Comparison of ENCODE assay signal across 8 cellular contexts in genomic region chr12:53219116-53219955, GRCh38. TPM values are rescaled to one million over a fixed set of nuclear protein-coding genes. Genes with fewer than 3 reads are reported as not detected.
DNase-seq lines count a peak whose midpoint lies in the region; TF ChIP-seq lines count a peak whose summit lies in the region.

No MANE protein-coding gene starts in this region.

- peaks cover 37% of the 10 kb centered on the region for H3K79me2 ChIP-seq in ACC112 (ENCODE audit: control insufficient read depth, insufficient read depth, low read length, unreplicated experiment)

- H3K27ac ChIP-seq in ACC112 (ENCODE audit: low read depth, low read length) (peak overlapping the region; percentile 75), brain microvascular endothelial cell (peak overlapping the region; percentile 71), liver (ENCODE audit: low read depth in 1 of 2, low read length in 2 of 2) (peak overlapping the region; percentile 39 to 98)

- peak overlapping the region in 1 of 2 donors; percentile 28 for H3K9ac ChIP-seq in liver (ENCODE audit: low read depth in 1 of 2, low read length in 2 of 2)

- DNase-seq in H7 (no peak), SW480 (ENCODE audit: low spot score) (peak; percentile 65), brain microvascular endothelial cell (peak; percentile 52), NCI-H128 (lab: John Stamatoyannopoulos, UW; ENCODE audit: unreplicated experiment) (no peak), T-helper 9 cell (no peak)
- DNase-seq in stimulated activated CD8-positive, alpha-beta memory T cell treated with anti-CD3 and anti-CD28 coated beads, Interleukin-12 subunit alpha, Interleukin-12 subunit beta, amount 100 ng/mL, for 1 hour (ENCODE audit: low read depth) = peak; percentile 48

- 36% methylated on average over 32 of the region's 32 CpGs for WGBS in liver

- in situ Hi-C loops in brain microvascular endothelial cell (cut with HindIII; ENCODE audit: low pct_ligation_motif_present, low sequenced_read_pairs) = no loop called here

- H3K4me1 ChIP-seq in ACC112 (ENCODE audit: control insufficient read depth, insufficient read depth, low read length, unreplicated experiment) (peaks cover 53% of the 10 kb centered on the region), liver (ENCODE audit: control insufficient read depth in 4 of 4, insufficient read depth in 4 of 4, low read length in 3 of 4) (peaks cover 0 to 29% (median 10%) of the 10 kb centered on the region in 4 donors)

- H2AFZ ChIP-seq in ACC112 (ENCODE audit: low read length, unreplicated experiment) = peak overlapping the region; percentile 43

- H3K27me3 ChIP-seq in ACC112 (ENCODE audit: insufficient read depth, low read length) (no peaks in the 10 kb centered on the region), H7 (ENCODE audit: control insufficient read depth, insufficient read depth, low read length) (peaks cover 15% of the 10 kb centered on the region), brain microvascular endothelial cell (replicated peaks) (no peaks in the 10 kb centered on the region), liver (ENCODE audit: control insufficient read depth in 4 of 4, insufficient read depth in 4 of 4, low read length in 3 of 4) (no peaks in the 10 kb centered on the region)

- H3K4me3 ChIP-seq in ACC112 (ENCODE audit: low read depth, low read length) (peak overlapping the region; percentile 98), H7 (ENCODE audit: insufficient read depth, low read depth, low read length) (peak overlapping the region; percentile 67), brain microvascular endothelial cell (ENCODE audit: low read depth, low read length) (peak overlapping the region; percentile 85), liver (ENCODE audit: low read depth in 1 of 3, low read length in 3 of 3) (peak overlapping the region in 2 of 3 donors; percentile 52 to 57)

- TF ChIP-seq CTCF in brain microvascular endothelial cell (IDR thresholded peaks at IDR 0.05; ENCODE audit: low read depth, low read length, missing control alignments) (no peak), liver (IDR thresholded peaks at IDR 0.05; ENCODE audit: low read depth, low read length, missing input control) (no peak)

- no peaks in the 10 kb centered on the region for H3K9me3 ChIP-seq in liver (ENCODE audit: control insufficient read depth in 4 of 4, low read length in 3 of 4)

- H3K36me3 ChIP-seq in ACC112 (ENCODE audit: insufficient read depth, low read length) = no peaks in the 10 kb centered on the region
- H3K36me3 ChIP-seq in H7 (replicated peaks; ENCODE audit: control insufficient read depth, insufficient read depth, low read length) = peaks cover under 1% of the 10 kb centered on the region; the same call in 1 of the 2 replicates
- H3K36me3 ChIP-seq in brain microvascular endothelial cell (replicated peaks) = peaks cover 5% of the 10 kb centered on the region
- H3K36me3 ChIP-seq in liver (ENCODE audit: control insufficient read depth in 4 of 4, insufficient read depth in 3 of 4, low read depth in 1 of 4, low read length in 3 of 4) = no peaks in the 10 kb centered on the region

- no peak for TF ChIP-seq RAD21 in liver (IDR thresholded peaks at IDR 0.05)

TF ChIP-seq in liver, 16 proteins besides CTCF, POLR2A, EP300 and RAD21:
- TF ChIP-seq HNF4G (IDR thresholded peaks at IDR 0.05) (no peak), GABPA (IDR thresholded peaks at IDR 0.05 in 1 of 2, conservative IDR thresholded peaks at IDR 0.05 in 1 of 2) (no peak), JUND (IDR thresholded peaks at IDR 0.05) (no peak), SP1 (IDR thresholded peaks at IDR 0.05) (no peak), NR2F2 (IDR thresholded peaks at IDR 0.05) (no peak), MAX (IDR thresholded peaks at IDR 0.05) (no peak), YY1 (IDR thresholded peaks at IDR 0.05) (no peak), RXRA (IDR thresholded peaks at IDR 0.05) (no peak), FOXA2 (IDR thresholded peaks at IDR 0.05) (no peak), FOXA1 (IDR thresholded peaks at IDR 0.05) (no peak), HNF4A (conservative IDR thresholded peaks at IDR 0.05) (no peak), REST (IDR thresholded peaks at IDR 0.05) (no peak), EGR1 (IDR thresholded peaks at IDR 0.05; ENCODE audit: low read depth in 2 of 2) (no peak), TAF1 (conservative IDR thresholded peaks at IDR 0.05) (no peak), ZBTB33 (IDR thresholded peaks at IDR 0.05) (no peak), ATF3 (IDR thresholded peaks at IDR 0.05) (no peak)

RNA-seq across cellular contexts. Expression of gene ITGB7, which starts 12.3 kb away (rescaled TPM):
- 0.30 and 0.52 TPM in 2 replicates for total RNA-seq in H7 (2014; rRNA removed; shearing (Covaris generic))
- total RNA-seq in liver = 1 to 10 TPM; 1.7 to 1.8 TPM
- polyA plus RNA-seq in liver = 1 to 10 TPM; 2.4 TPM

RNA-seq across cellular contexts. Expression of gene RARG, which starts 12.7 kb away (rescaled TPM):
- 50.1 and 58.1 TPM in 2 replicates for total RNA-seq in H7 (2014; rRNA removed; shearing (Covaris generic))
- total RNA-seq in liver = 1 to 10 TPM; 2.7 to 3.1 TPM
- 1 to 10 TPM; 1.7 to 2.7 TPM for polyA plus RNA-seq in liver

RNA-seq across cellular contexts. Expression of gene CSAD, which starts 38.6 kb away (rescaled TPM):
- 3.0 and 3.4 TPM in 2 replicates for total RNA-seq in H7 (2014; rRNA removed; shearing (Covaris generic))
- 10 to 100 TPM in 1 of 2 donors, 1 to 10 TPM in 1; 4.4 to 37.1 TPM for total RNA-seq in liver
- polyA plus RNA-seq in liver = 10 to 100 TPM; 33.1 to 41.5 TPM

RNA-seq across cellular contexts. Expression of gene ZNF740, which starts 38.8 kb away (rescaled TPM):
- 8.7 and 9.1 TPM in 2 replicates for total RNA-seq in H7 (2014; rRNA removed; shearing (Covaris generic))
- total RNA-seq in liver = 10 to 100 TPM in 1 of 2 donors, 1 to 10 TPM in 1; 8.4 to 14.4 TPM
- polyA plus RNA-seq in liver = 1 to 10 TPM; 1.4 to 4.3 TPM

RNA-seq across cellular contexts. Expression of gene ESPL1, which starts 48.8 kb away (rescaled TPM):
- 43.6 and 46.2 TPM in 2 replicates for total RNA-seq in H7 (2014; rRNA removed; shearing (Covaris generic))
- 10 to 100 TPM in 1 of 2 donors, 1 to 10 TPM in 1; 3.4 to 19.3 TPM for total RNA-seq in liver
- 1 to 10 TPM; 2.8 to 3.9 TPM for polyA plus RNA-seq in liver

Comparison
In these comparisons a context has a peak if more than half of its experiments do, and no peak if none do; other contexts are left out.
1. DNase-seq: peak in SW480 (single experiment), brain microvascular endothelial cell (single experiment) and stimulated activated CD8-positive, alpha-beta memory T cell treated with anti-CD3 and anti-CD28 coated beads, Interleukin-12 subunit alpha, Interleukin-12 subunit beta, amount 100 ng/mL, for 1 hour (single experiment); none in H7 (single experiment), NCI-H128 (single experiment) and T-helper 9 cell (single experiment).
2. RNA of gene RARG, which starts 12.7 kb away (total RNA-seq): 50.1 to 58.1 TPM in H7; 2.7 to 3.1 TPM in liver; every median in the first group is over 10 times any median in the second.
3. Peak in every context shown above with its lines, with median percentiles within 50 percentile points of each other: H3K27ac ChIP-seq and H3K4me3 ChIP-seq.